8 cellular contexts compared by ENCODE assay signal in genomic region chr7:875476-876076, GRCh38.
DNase-seq lines count a peak whose midpoint lies in the region; ATAC-seq and TF ChIP-seq lines count a peak whose summit lies in the region.

No MANE protein-coding gene starts in this region.

- TF ChIP-seq CTCF in AG09309 (IDR thresholded peaks at IDR 0.05; ENCODE audit: control insufficient read depth, insufficient read depth, low read depth, low read length, missing control alignments) = no peak
- TF ChIP-seq CTCF in nephron progenitor cell (IDR thresholded peaks at IDR 0.05) = no peak

- H3K4me3 ChIP-seq in AG09309 (ENCODE audit: control insufficient read depth, low read depth, low read length) (peak overlapping the region; percentile 36), HUES6 (ENCODE audit: low read depth, low read length) (peak overlapping the region; percentile 35; the same call in 1 of the 2 replicates)

- ATAC-seq in HG03378 (IDR thresholded peaks at IDR 0.05; ENCODE audit: unreplicated experiment) (no peak), GM18505 (IDR thresholded peaks at IDR 0.05; ENCODE audit: unreplicated experiment) (no peak)

- DNase-seq in AG09309 (ENCODE audit: low read depth) = no peak
- peak in 1 of 61 donors; percentile 33 for DNase-seq in caudate nucleus (lab: John Stamatoyannopoulos, UW)
- DNase-seq in nephron progenitor cell = peak; percentile 24
- no peak for DNase-seq in NCI-H128 (lab: John Stamatoyannopoulos, UW; ENCODE audit: unreplicated experiment)
- DNase-seq in activated gamma-delta T cell treated with Interleukin-2 at 50 U/mL for 16 hours = no peak

- peaks cover 33% of the 10 kb centered on the region for H3K4me1 Mint-ChIP-seq in nephron progenitor cell

- H3K9me3 Mint-ChIP-seq in nephron progenitor cell = no peaks in the 10 kb centered on the region

- H3K36me3 ChIP-seq in HUES6 (ENCODE audit: control insufficient read depth, insufficient read depth, low read length) = peaks cover 52% of the 10 kb centered on the region

- H3K27ac ChIP-seq in HUES6 (ENCODE audit: low read depth, low read length) = 0 out of 2 replicates have a peak overlapping the region, but pooled peaks have one; percentile 74
- peak overlapping the region; percentile 87 for H3K27ac ChIP-seq in caudate nucleus (ENCODE audit: low read depth, low read length)

- H3K27me3 ChIP-seq in HUES6 (ENCODE audit: control insufficient read depth, insufficient read depth, low read length) = no peaks in the 10 kb centered on the region

- peak overlapping the region; percentile 23 for H3K9ac ChIP-seq in HUES6 (ENCODE audit: low read length)

- H3K9me3 ChIP-seq in HUES6 (ENCODE audit: control insufficient read depth, insufficient read depth, low read depth, low read length) = no peaks in the 10 kb centered on the region

- H3K27me3 Mint-ChIP-seq in nephron progenitor cell (ENCODE audit: low read depth, poor library complexity) = peaks cover 3% of the 10 kb centered on the region

- H3K36me3 Mint-ChIP-seq in nephron progenitor cell (ENCODE audit: low read depth) = peaks cover 34% of the 10 kb centered on the region

- H3K4me1 ChIP-seq in HUES6 (ENCODE audit: control insufficient read depth, insufficient read depth, low read length) = peaks cover 18% of the 10 kb centered on the region

- TF ChIP-seq POLR2A in GM18505 (IDR thresholded peaks at IDR 0.05; ENCODE audit: borderline replicate concordance, extremely low read depth, insufficient read depth, insufficient read length) = no peak

- no peak overlapping the region for H3K4me3 Mint-ChIP-seq in nephron progenitor cell

- H3K27ac Mint-ChIP-seq in nephron progenitor cell = no peak overlapping the region
